Comparison of ENCODE assay signal across 8 cellular contexts in genomic region chr7:100694196-100694745, GRCh38. TPM values are rescaled to one million over a fixed set of nuclear protein-coding genes. Genes with fewer than 3 reads are reported as not detected.
DNase-seq lines count a peak whose midpoint lies in the region; ATAC-seq and TF ChIP-seq lines count a peak whose summit lies in the region.

Gene GIGYF1 (minus strand): TSS chr7:100694250. CDS start chr7:100688238, 6,012 bp downstream.

- whole genome bisulfite sequencing in gastroesophageal sphincter (ENCODE audit: low coverage in 1 of 2), 2 donors, result 0% methylated on average over 9 of the region's 81 CpGs; no CpG with 5 or more reads in 1 of the 2 donors
- WGBS in thyroid gland, 2 donors, result 2% methylated on average over 4 to 9 of the region's 81 CpGs

- H2AFZ ChIP-seq in neuron (ENCODE audit: low read depth, low read length), result no peak within 1 kb of the TSS

- H3K27me3 Mint-ChIP-seq in activated naive CD4-positive, alpha-beta T cell treated with anti-CD3 and anti-CD28 coated beads for 36 hours (ENCODE audit: low read depth), result no peaks in the 10 kb centered on the region

- H3K36me3 ChIP-seq in HUES48 (ENCODE audit: control insufficient read depth, insufficient read depth, low read length) (peaks cover 19% of the 10 kb centered on the region), gastroesophageal sphincter (peaks cover 0 to 5% of the 10 kb centered on the region in 2 donors), neuron (ENCODE audit: insufficient read depth, low read length) (peaks cover 10% of the 10 kb centered on the region), thyroid gland (no peaks in the 10 kb centered on the region)

- peaks cover 23% of the 10 kb centered on the region for H3K4me1 ChIP-seq in HUES48 (ENCODE audit: control insufficient read depth, insufficient read depth, low read length)
- H3K4me1 ChIP-seq in gastroesophageal sphincter, result peaks cover 0 to 48% (median 42%) of the 10 kb centered on the region in 3 donors
- peaks cover 22% of the 10 kb centered on the region for H3K4me1 ChIP-seq in neuron (ENCODE audit: insufficient read depth, low read length)
- peaks cover 29 to 41% of the 10 kb centered on the region in 2 donors for H3K4me1 ChIP-seq in thyroid gland

- peak; percentile 55 for ATAC-seq in GM19023 (IDR thresholded peaks at IDR 0.05; ENCODE audit: unreplicated experiment)
- ATAC-seq in gastroesophageal sphincter, result peak; percentile 83

- H3K9me3 Mint-ChIP-seq in activated naive CD4-positive, alpha-beta T cell treated with anti-CD3 and anti-CD28 coated beads for 36 hours, result no peaks in the 10 kb centered on the region

- H3K36me3 Mint-ChIP-seq in activated naive CD4-positive, alpha-beta T cell treated with anti-CD3 and anti-CD28 coated beads for 36 hours (ENCODE audit: low read depth), result peaks cover 11% of the 10 kb centered on the region

- TF ChIP-seq EP300 in gastroesophageal sphincter (IDR thresholded peaks at IDR 0.05), result no peak

- H3K27ac Mint-ChIP-seq in activated naive CD4-positive, alpha-beta T cell treated with anti-CD3 and anti-CD28 coated beads for 36 hours, result peak within 1 kb of the TSS; percentile 90

- peaks cover 43% of the 10 kb centered on the region for H3K4me1 Mint-ChIP-seq in activated naive CD4-positive, alpha-beta T cell treated with anti-CD3 and anti-CD28 coated beads for 36 hours (ENCODE audit: low read depth)

- peak within 1 kb of the TSS; percentile 91 for H3K9ac ChIP-seq in HUES48 (ENCODE audit: low read depth, low read length)

- intact Hi-C loops in activated naive CD4-positive, alpha-beta T cell treated with anti-CD3 and anti-CD28 coated beads for 36 hours (cut with micrococcal nuclease), result loop anchor here (5.0 kb wide), 2 partner anchors 158 to 217 kb away; partner anchors contain the start of genes SLC12A9 and TSC22D4
- intact Hi-C loops in thyroid gland (cut with DNase I), result no loop called here

- peak within 1 kb of the TSS; percentile 98 for H3K4me3 Mint-ChIP-seq in activated naive CD4-positive, alpha-beta T cell treated with anti-CD3 and anti-CD28 coated beads for 36 hours

- H3K27ac ChIP-seq in HUES48 (ENCODE audit: low read depth, low read length) (peak within 1 kb of the TSS; percentile 94), gastroesophageal sphincter (peak within 1 kb of the TSS; percentile 72 to 94 (median 90)), thyroid gland (peak within 1 kb of the TSS; percentile 66 to 83 (median 78))

- H3K27me3 ChIP-seq in HUES48 (ENCODE audit: control insufficient read depth, insufficient read depth, low read length), result no peaks in the 10 kb centered on the region
- H3K27me3 ChIP-seq in gastroesophageal sphincter, result no peaks in the 10 kb centered on the region
- no peaks in the 10 kb centered on the region for H3K27me3 ChIP-seq in neuron (ENCODE audit: insufficient read depth, low read length)
- no peaks in the 10 kb centered on the region for H3K27me3 ChIP-seq in thyroid gland

- peak; percentile 86 for DNase-seq in AG08395 (ENCODE audit: low spot score)
- peak; percentile 12 for DNase-seq in SHP77 treated with DMSO at 0.1 percent for 48 hours (lab: John Stamatoyannopoulos, UW)
- peak; percentile 72 for DNase-seq in activated naive CD4-positive, alpha-beta T cell treated with anti-CD3 and anti-CD28 coated beads for 36 hours
- peak; percentile 74 to 78 for DNase-seq in thyroid gland

- CTCF ChIA-PET in activated naive CD4-positive, alpha-beta T cell treated with anti-CD3 and anti-CD28 coated beads for 36 hours (lab: Charles Lee), result interaction anchor here (3.9 to 9.4 kb wide), 3 partner anchors 11 to 109 kb away, joined by 17 to 122 read pairs (median 30); partner anchors contain the start of genes FBXO24, LRCH4 and POP7

- TF ChIP-seq CTCF in gastroesophageal sphincter (IDR thresholded peaks at IDR 0.05) (no peak), thyroid gland (IDR thresholded peaks at IDR 0.05) (no peak)

- peak within 1 kb of the TSS; percentile 94 for H3K4me3 ChIP-seq in HUES48 (ENCODE audit: low read depth, low read length)
- peak within 1 kb of the TSS; percentile 89 to 98 for H3K4me3 ChIP-seq in gastroesophageal sphincter
- H3K4me3 ChIP-seq in neuron (ENCODE audit: low read length), result peak within 1 kb of the TSS; percentile 86
- peak within 1 kb of the TSS; percentile 75 to 89 (median 89) for H3K4me3 ChIP-seq in thyroid gland (replicated peaks in 1 of 3)

- H3K9me3 ChIP-seq in HUES48 (ENCODE audit: control insufficient read depth, insufficient read depth, low read length), result no peaks in the 10 kb centered on the region
- H3K9me3 ChIP-seq in gastroesophageal sphincter, result no peaks in the 10 kb centered on the region
- no peaks in the 10 kb centered on the region for H3K9me3 ChIP-seq in neuron (ENCODE audit: low read length)
- H3K9me3 ChIP-seq in thyroid gland, result no peaks in the 10 kb centered on the region

- TF ChIP-seq POLR2A in gastroesophageal sphincter (IDR thresholded peaks at IDR 0.05) (peak in 1 of 2 donors; percentile 21), thyroid gland (IDR thresholded peaks at IDR 0.05) (peak in 1 of 2 donors; percentile 31)

RNA-seq across cellular contexts. Expression of gene GIGYF1, which starts in this region (rescaled TPM):
- total RNA-seq in activated naive CD4-positive, alpha-beta T cell treated with anti-CD3 and anti-CD28 coated beads for 36 hours, result 10 to 100 TPM; 32.8 to 37.8 TPM
- total RNA-seq in gastroesophageal sphincter (10 to 100 TPM; 20.4 to 43.3 (median 31.0) TPM), thyroid gland (10 to 100 TPM; 30.5 to 46.9 (median 35.3) TPM)

Comparison
In these comparisons a context has a peak if more than half of its experiments do, and no peak if none do; other contexts are left out.
1. Peak in every context shown above with its lines: DNase-seq, ATAC-seq, H3K4me3 ChIP-seq and H3K27ac ChIP-seq.
2. DNase-seq: peak in every context shown above with its lines; median percentile 86 in AG08395; 76 in thyroid gland; 72 in activated naive CD4-positive, alpha-beta T cell treated with anti-CD3 and anti-CD28 coated beads for 36 hours; 12 in SHP77 treated with DMSO at 0.1 percent for 48 hours.